In genomic region chr17:68205808-68206563, GRCh38 we compare ENCODE assay signal across 8 cellular contexts. TPM values are rescaled to one million over a fixed set of nuclear protein-coding genes. Genes with fewer than 3 reads are reported as not detected.
DNase-seq lines count a peak whose midpoint lies in the region; ATAC-seq, FAIRE-seq and TF ChIP-seq lines count a peak whose summit lies in the region.
"Not testable (repeated sequence)": the region's sequence is repeated elsewhere in the genome, so short reads cannot be mapped to it uniquely, and the experiment has no call there.

No MANE protein-coding gene starts in this region.

- H2AFZ ChIP-seq in ACC112 (ENCODE audit: low read length, unreplicated experiment), result peak overlapping the region; percentile 96
- peak overlapping the region; percentile 64; the same call in 1 of the 2 replicates for H2AFZ ChIP-seq in MM.1S (ENCODE audit: low read length)

- peaks cover 34% of the 10 kb centered on the region for H3K36me3 Mint-ChIP-seq in T-helper 2 cell treated with Interferon-gamma antibody and Interleukin-4, amounts not matched to agents 5 μg/mL and 100 μg/mL, for 36 hours (ENCODE audit: low read depth)
- peaks cover 12% of the 10 kb centered on the region for H3K36me3 Mint-ChIP-seq in progenitor cell of endocrine pancreas (ENCODE audit: insufficient read depth)

- DNase-seq in MM.1S, result peak; percentile 21
- not testable (repeated sequence) for DNase-seq in T-helper 2 cell treated with Interferon-gamma antibody and Interleukin-4, amounts not matched to agents 5 μg/mL and 100 μg/mL, for 36 hours (ENCODE audit: low spot score); bronchial epithelial cell (ENCODE audit: low read depth); progenitor cell of endocrine pancreas (ENCODE audit: low spot score, unreplicated experiment)

- H3K27me3 ChIP-seq in ACC112 (ENCODE audit: insufficient read depth, low read length); MM.1S (replicated peaks; ENCODE audit: insufficient read depth, low read length); bronchial epithelial cell (ENCODE audit: control insufficient read depth, insufficient read depth, low read length): not testable (repeated sequence)

- H3K4me3 Mint-ChIP-seq in T-helper 2 cell treated with Interferon-gamma antibody and Interleukin-4, amounts not matched to agents 5 μg/mL and 100 μg/mL, for 36 hours, result peak overlapping the region; percentile 88
- H3K4me3 Mint-ChIP-seq in progenitor cell of endocrine pancreas (ENCODE audit: low read depth), result peak overlapping the region; percentile 81

- H3K36me3 ChIP-seq in ACC112 (ENCODE audit: insufficient read depth, low read length); MM.1S (replicated peaks; ENCODE audit: insufficient read depth, low read length); bronchial epithelial cell (ENCODE audit: control insufficient read depth, insufficient read depth, low read length): not testable (repeated sequence)

- H3K27me3 Mint-ChIP-seq in T-helper 2 cell treated with Interferon-gamma antibody and Interleukin-4, amounts not matched to agents 5 μg/mL and 100 μg/mL, for 36 hours (ENCODE audit: low read depth), result not testable (repeated sequence)
- H3K27me3 Mint-ChIP-seq in progenitor cell of endocrine pancreas, result peaks cover 31% of the 10 kb centered on the region

- H3K9me3 ChIP-seq in MM.1S (replicated peaks; ENCODE audit: insufficient read depth, low read length), result not testable (repeated sequence)

- not testable (repeated sequence) for TF ChIP-seq CTCF in MM.1S (IDR thresholded peaks at IDR 0.05; ENCODE audit: low read length); bronchial epithelial cell (IDR thresholded peaks at IDR 0.05; ENCODE audit: insufficient read depth, low read length, severe bottlenecking); progenitor cell of endocrine pancreas (IDR thresholded peaks at IDR 0.05; ENCODE audit: unreplicated experiment)

- peak overlapping the region; percentile 97 for H3K27ac Mint-ChIP-seq in T-helper 2 cell treated with Interferon-gamma antibody and Interleukin-4, amounts not matched to agents 5 μg/mL and 100 μg/mL, for 36 hours
- peak overlapping the region; percentile 98 for H3K27ac Mint-ChIP-seq in progenitor cell of endocrine pancreas

- not testable (repeated sequence) for H3K79me2 ChIP-seq in ACC112 (ENCODE audit: control insufficient read depth, insufficient read depth, low read length, unreplicated experiment)
- peaks cover 35% of the 10 kb centered on the region for H3K79me2 ChIP-seq in MM.1S (ENCODE audit: low read length)

- FAIRE-seq in bronchial epithelial cell (lab: Jason Lieb, UNC), result not testable (repeated sequence)

- not testable (repeated sequence) for H3K4me1 ChIP-seq in ACC112 (ENCODE audit: control insufficient read depth, insufficient read depth, low read length, unreplicated experiment); MM.1S (ENCODE audit: low read length)

- H3K4me3 ChIP-seq in ACC112 (ENCODE audit: low read depth, low read length) (peak overlapping the region; percentile 96), MM.1S (ENCODE audit: low read length) (peak overlapping the region; percentile 83), bronchial epithelial cell (ENCODE audit: low read depth, low read length) (peak overlapping the region; percentile 78), iPS-11a (ENCODE audit: low read depth, low read length) (peak overlapping the region; percentile 75)

- peaks cover 21% of the 10 kb centered on the region for H3K4me1 Mint-ChIP-seq in T-helper 2 cell treated with Interferon-gamma antibody and Interleukin-4, amounts not matched to agents 5 μg/mL and 100 μg/mL, for 36 hours (ENCODE audit: low read depth)
- not testable (repeated sequence) for H3K4me1 Mint-ChIP-seq in progenitor cell of endocrine pancreas (ENCODE audit: low read depth)

- H3K9ac ChIP-seq in MM.1S (ENCODE audit: low read length), result peak overlapping the region; percentile 91

- not testable (repeated sequence) for H4K20me1 ChIP-seq in MM.1S (ENCODE audit: insufficient read depth, low read length)

- H3K9me3 Mint-ChIP-seq in T-helper 2 cell treated with Interferon-gamma antibody and Interleukin-4, amounts not matched to agents 5 μg/mL and 100 μg/mL, for 36 hours; progenitor cell of endocrine pancreas (ENCODE audit: low read depth): not testable (repeated sequence)

- H3K9me2 ChIP-seq in MM.1S (replicated peaks; ENCODE audit: insufficient read depth, low read length), result not testable (repeated sequence)

- H3K27ac ChIP-seq in ACC112 (ENCODE audit: low read depth, low read length), result not testable (repeated sequence)
- H3K27ac ChIP-seq in MM.1S (ENCODE audit: low read length), result peak overlapping the region; percentile 83

- ATAC-seq in GM18861 (IDR thresholded peaks at IDR 0.05; ENCODE audit: unreplicated experiment) (peak; percentile 24), HG02798 (IDR thresholded peaks at IDR 0.05; ENCODE audit: poor library complexity, unreplicated experiment) (peak; percentile 33)

- H3F3A ChIP-seq in MM.1S (ENCODE audit: insufficient read depth, low read length), result not testable (repeated sequence)

- H3K4me2 ChIP-seq in MM.1S (ENCODE audit: low read depth, low read length), result peak overlapping the region; percentile 74

RNA-seq across cellular contexts. Expression of gene AMZ2, which starts 41.9 kb away (rescaled TPM):
- 107 and 109 TPM in 2 replicates for total RNA-seq in bronchial epithelial cell
- total RNA-seq in progenitor cell of endocrine pancreas, result 58.3 and 61.4 TPM in 2 replicates
